In genomic region chr5:130875673-130876072, GRCh38 we compare ENCODE assay signal across 26 cellular contexts.
"Had no signal": no experiment of that assay in that cellular context is flagged by ENCODE, and none has a peak within 500 bp of the region (broad histone marks: within the 10 kb centered on the region; RNA-seq: fewer than 3 reads in every experiment).

No MANE protein-coding gene starts in this region.

- H3K4me3 Mint-ChIP-seq: natural killer cell; nephron; neural progenitor cell; stimulated activated memory B cell treated with anti-CD40 and anti-IgM and Interleukin-4, amounts not matched to agents 10 μg/mL and 1 μg/mL and 100 μg/mL, for 72 hours; stimulated activated naive CD8-positive, alpha-beta T cell treated with anti-CD3 and anti-CD28 coated beads, Interleukin-15, amount 100 ng/mL, for 72 hours had no signal

- H3K79me2 ChIP-seq: parathyroid adenoma had no signal

- H3K9me3 ChIP-seq: ovary, psoas muscle, right lobe of liver, sigmoid colon, thoracic aorta, thyroid gland, tibial nerve, upper lobe of left lung, vagina had no signal

- H3K36me3 ChIP-seq: neural progenitor cell, ovary, right lobe of liver, sigmoid colon, thoracic aorta, thyroid gland, tibial nerve, upper lobe of left lung, vagina had no signal

- H3K27ac ChIP-seq: neural progenitor cell, ovary, parathyroid adenoma, psoas muscle, right lobe of liver, sigmoid colon, thoracic aorta, thyroid gland, tibial nerve, upper lobe of left lung, vagina had no signal

- H3K9ac ChIP-seq: neural progenitor cell, parathyroid adenoma had no signal

- H3K27me3 Mint-ChIP-seq: stimulated activated naive CD8-positive, alpha-beta T cell treated with anti-CD3 and anti-CD28 coated beads, Interleukin-15, amount 100 ng/mL, for 72 hours had no signal

- H3K27ac Mint-ChIP-seq: natural killer cell; nephron; neural progenitor cell; progenitor cell of endocrine pancreas; stimulated activated memory B cell treated with anti-CD40 and anti-IgM and Interleukin-4, amounts not matched to agents 10 μg/mL and 1 μg/mL and 100 μg/mL, for 72 hours; stimulated activated naive CD8-positive, alpha-beta T cell treated with anti-CD3 and anti-CD28 coated beads, Interleukin-15, amount 100 ng/mL, for 72 hours had no signal

- H2AFZ ChIP-seq: neural progenitor cell, parathyroid adenoma had no signal

- H3K4me3 ChIP-seq: neural progenitor cell, ovary, psoas muscle, right lobe of liver, sigmoid colon, thoracic aorta, thyroid gland, tibial nerve, upper lobe of left lung, vagina had no signal

- H3K4me1 ChIP-seq: neural progenitor cell, parathyroid adenoma, psoas muscle, right lobe of liver, sigmoid colon, thyroid gland, upper lobe of left lung, vagina had no signal

- H3K9me3 Mint-ChIP-seq: natural killer cell; stimulated activated memory B cell treated with anti-CD40 and anti-IgM and Interleukin-4, amounts not matched to agents 10 μg/mL and 1 μg/mL and 100 μg/mL, for 72 hours; stimulated activated naive CD8-positive, alpha-beta T cell treated with anti-CD3 and anti-CD28 coated beads, Interleukin-15, amount 100 ng/mL, for 72 hours had no signal

- H3K36me3 Mint-ChIP-seq: natural killer cell; stimulated activated memory B cell treated with anti-CD40 and anti-IgM and Interleukin-4, amounts not matched to agents 10 μg/mL and 1 μg/mL and 100 μg/mL, for 72 hours had no signal

- H3K4me1 Mint-ChIP-seq: natural killer cell; nephron; stimulated activated memory B cell treated with anti-CD40 and anti-IgM and Interleukin-4, amounts not matched to agents 10 μg/mL and 1 μg/mL and 100 μg/mL, for 72 hours; stimulated activated naive CD8-positive, alpha-beta T cell treated with anti-CD3 and anti-CD28 coated beads, Interleukin-15, amount 100 ng/mL, for 72 hours had no signal

- H3K4me2 ChIP-seq: neural progenitor cell had no signal

- ATAC-seq: natural killer cell; psoas muscle; right cardiac atrium; right lobe of liver; stimulated activated memory B cell treated with anti-CD40 and anti-IgM and Interleukin-4, amounts not matched to agents 10 μg/mL and 1 μg/mL and 100 μg/mL, for 72 hours; stimulated activated naive CD8-positive, alpha-beta T cell treated with anti-CD3 and anti-CD28 coated beads, Interleukin-15, amount 100 ng/mL, for 72 hours; stimulated activated naive CD8-positive, alpha-beta T cell treated with anti-CD3 and anti-CD28 coated beads, Interleukin-15, Interleukin-2, amounts not matched to agents 100 U/mL and 50 U/mL, for 24 hours had no signal

- DNase-seq: natural killer cell; occipital lobe; ovary; psoas muscle; right cardiac atrium; right lobe of liver; sigmoid colon; small intestine; stimulated activated CD4-positive, alpha-beta T cell treated with anti-CD3 and anti-CD28 coated beads, Interleukin-15, amount 100 ng/mL, for 24 hours; stimulated activated CD4-positive, alpha-beta T cell treated with anti-CD3 and anti-CD28 coated beads, Interleukin-2, amount 100 ng/mL, for 24 hours; stimulated activated CD4-positive, alpha-beta T cell treated with anti-CD3 and anti-CD28 coated beads, Interleukin-2, amount 100 ng/mL, for 48 hours; stimulated activated CD4-positive, alpha-beta T cell treated with anti-CD3 and anti-CD28 coated beads, Interleukin-4, amount 100 ng/mL, for 24 hours; stimulated activated naive CD4-positive, alpha-beta T cell; stimulated activated naive CD8-positive, alpha-beta T cell treated with anti-CD3 and anti-CD28 coated beads, Interleukin-15, amount 100 ng/mL, for 72 hours; stimulated activated naive CD8-positive, alpha-beta T cell treated with anti-CD3 and anti-CD28 coated beads, Interleukin-15, Interleukin-2, amounts not matched to agents 100 U/mL and 50 U/mL, for 24 hours; thyroid gland; trophoblast cell; upper lobe of left lung had no signal

- H3K27me3 ChIP-seq: neural progenitor cell, ovary, right lobe of liver, sigmoid colon, thyroid gland, tibial nerve, upper lobe of left lung, vagina had no signal
